15 cellular contexts compared by ENCODE assay signal in the genomic region with DNA sequence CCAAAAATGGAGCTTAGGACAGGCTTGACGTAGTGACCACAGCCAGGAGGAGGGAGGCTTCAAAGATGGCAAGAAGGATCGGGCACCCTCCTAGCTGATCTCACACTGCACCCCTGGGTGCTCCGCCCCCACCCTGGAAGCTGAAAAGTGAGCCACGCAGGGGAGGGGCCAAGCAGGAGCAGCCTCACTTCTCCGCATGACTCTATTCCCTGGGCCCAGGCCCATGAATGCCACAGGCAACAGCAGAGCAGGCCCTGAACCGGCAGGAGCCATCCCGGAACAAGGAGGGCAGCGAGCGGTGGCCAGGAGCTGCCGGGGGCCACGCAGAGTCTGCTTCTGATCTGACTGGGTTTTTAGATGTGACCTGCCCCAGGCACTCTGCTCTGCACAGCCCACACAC. TPM values are rescaled to one million over a fixed set of nuclear protein-coding genes. Genes with fewer than 3 reads are reported as not detected.
DNase-seq lines count a peak whose midpoint lies in the region; ATAC-seq and TF ChIP-seq lines count a peak whose summit lies in the region.
"Had no signal": no experiment of that assay in that cellular context is flagged by ENCODE, and none has a peak within 500 bp of the region (broad histone marks: within the 10 kb centered on the region; RNA-seq: fewer than 3 reads in every experiment).

No MANE protein-coding gene starts in this region.

- H3K27me3 ChIP-seq in CD8-positive, alpha-beta memory T cell (ENCODE audit: insufficient read depth, low read length, poor library complexity, severe bottlenecking), result no peaks in the 10 kb centered on the region
- H3K27me3 ChIP-seq in foreskin keratinocyte, result no peaks in the 10 kb centered on the region
- H3K27me3 ChIP-seq in skeletal muscle tissue (ENCODE audit: control insufficient read depth in 3 of 3, insufficient read depth in 3 of 3, low read length in 3 of 3), result no peaks in the 10 kb centered on the region
- H3K27me3 ChIP-seq: upper lobe of left lung had no signal

- TF ChIP-seq CTCF in activated CD8-positive, alpha-beta T cell treated with anti-CD3 and anti-CD28 coated beads for 36 hours (IDR thresholded peaks at IDR 0.05), result no peak
- TF ChIP-seq CTCF in foreskin keratinocyte (conservative IDR thresholded peaks at IDR 0.05), result no peak

- no peak overlapping the region for H3K4me3 ChIP-seq in CD8-positive, alpha-beta memory T cell (ENCODE audit: low read length)
- H3K4me3 ChIP-seq in skeletal muscle tissue (ENCODE audit: low read length in 3 of 3), result peak overlapping the region; percentile 23 to 63 (median 50)
- H3K4me3 ChIP-seq: upper lobe of left lung had no signal

- POLR2A ChIA-PET in CD8-positive, alpha-beta memory T cell (lab: Charles Lee), result interaction anchor here (0.8 kb wide), 1 partner anchor 8 kb away, joined by 4 read pairs; no protein-coding TSS in a partner anchor
- POLR2A ChIA-PET in activated CD8-positive, alpha-beta T cell treated with anti-CD3 and anti-CD28 coated beads for 36 hours (lab: Charles Lee), result interaction anchor here (1.2 to 7.0 kb wide), 2 partner anchors 7 to 11 kb away, joined by 3 to 55 read pairs; no protein-coding TSS in a partner anchor

- H3K27me3 Mint-ChIP-seq in CD8-positive, alpha-beta memory T cell, result no peaks in the 10 kb centered on the region
- no peaks in the 10 kb centered on the region for H3K27me3 Mint-ChIP-seq in activated CD8-positive, alpha-beta T cell treated with anti-CD3 and anti-CD28 coated beads for 36 hours

- intact Hi-C loops in activated CD8-positive, alpha-beta T cell treated with anti-CD3 and anti-CD28 coated beads for 36 hours (cut with micrococcal nuclease), result no loop called here

- H3K27ac Mint-ChIP-seq in CD8-positive, alpha-beta memory T cell, result peak overlapping the region; percentile 79 to 98 (median 90)
- H3K27ac Mint-ChIP-seq in activated CD8-positive, alpha-beta T cell treated with anti-CD3 and anti-CD28 coated beads for 36 hours, result peak overlapping the region; percentile 69

- peaks cover 0 to 51% (median 0%) of the 10 kb centered on the region in 3 donors for H3K36me3 Mint-ChIP-seq in CD8-positive, alpha-beta memory T cell
- peaks cover 13% of the 10 kb centered on the region for H3K36me3 Mint-ChIP-seq in activated CD8-positive, alpha-beta T cell treated with anti-CD3 and anti-CD28 coated beads for 36 hours (ENCODE audit: low read depth)

- no peaks in the 10 kb centered on the region for H3K9me3 Mint-ChIP-seq in CD8-positive, alpha-beta memory T cell
- H3K9me3 Mint-ChIP-seq in activated CD8-positive, alpha-beta T cell treated with anti-CD3 and anti-CD28 coated beads for 36 hours, result no peaks in the 10 kb centered on the region

- H3K4me3 Mint-ChIP-seq in CD8-positive, alpha-beta memory T cell, result no peak overlapping the region
- no peak overlapping the region for H3K4me3 Mint-ChIP-seq in activated CD8-positive, alpha-beta T cell treated with anti-CD3 and anti-CD28 coated beads for 36 hours

- peak overlapping the region; percentile 46 to 82 (median 59) for H3K9ac ChIP-seq in skeletal muscle tissue (ENCODE audit: low read depth in 1 of 3, low read length in 3 of 3)

- no peaks in the 10 kb centered on the region for H3K9me3 ChIP-seq in CD8-positive, alpha-beta memory T cell (ENCODE audit: low read length)
- no peaks in the 10 kb centered on the region for H3K9me3 ChIP-seq in skeletal muscle tissue (ENCODE audit: control insufficient read depth in 3 of 3, low read length in 3 of 3)
- H3K9me3 ChIP-seq: upper lobe of left lung had no signal

- CTCF ChIA-PET in CD8-positive, alpha-beta memory T cell (lab: Charles Lee), result interaction anchor here (1.0 to 8.8 kb wide), 3 partner anchors 8 to 37 kb away, joined by 3 to 108 read pairs (median 3); no protein-coding TSS in a partner anchor
- CTCF ChIA-PET in activated CD8-positive, alpha-beta T cell treated with anti-CD3 and anti-CD28 coated beads for 36 hours (lab: Charles Lee), result interaction anchor here (8.2 kb wide), 1 partner anchor 8 kb away, joined by 64 read pairs; no protein-coding TSS in a partner anchor

- H3K36me3 ChIP-seq in CD8-positive, alpha-beta memory T cell (ENCODE audit: insufficient read depth, low read length), result peaks cover 5% of the 10 kb centered on the region
- H3K36me3 ChIP-seq in skeletal muscle tissue (ENCODE audit: control insufficient read depth in 3 of 3, insufficient read depth in 3 of 3, low read length in 3 of 3), result peaks cover 2 to 9% (median 3%) of the 10 kb centered on the region in 3 donors

- peaks cover 48 to 85% (median 71%) of the 10 kb centered on the region in 3 donors for H3K4me1 Mint-ChIP-seq in CD8-positive, alpha-beta memory T cell
- H3K4me1 Mint-ChIP-seq in activated CD8-positive, alpha-beta T cell treated with anti-CD3 and anti-CD28 coated beads for 36 hours (ENCODE audit: low read depth), result peaks cover 51% of the 10 kb centered on the region

- DNase-seq in CD8-positive, alpha-beta memory T cell, result no peak
- no peak for DNase-seq in activated CD8-positive, alpha-beta T cell treated with anti-CD3 and anti-CD28 coated beads for 36 hours
- DNase-seq in foreskin keratinocyte (no peak), retina (no peak)
- DNase-seq: activated CD4-positive, CD25-positive, alpha-beta regulatory T cell; AML-193; amygdala; DMS79 treated with DMSO at 0.1 percent for 48 hours; hippocampal formation; NCI-H2107 had no signal

- H3K4me1 ChIP-seq in CD8-positive, alpha-beta memory T cell (ENCODE audit: insufficient read depth, low read length), result peaks cover 50% of the 10 kb centered on the region
- H3K4me1 ChIP-seq in foreskin keratinocyte, result no peaks in the 10 kb centered on the region
- H3K4me1 ChIP-seq in skeletal muscle tissue (ENCODE audit: control insufficient read depth in 3 of 3, insufficient read depth in 3 of 3, low read length in 3 of 3), result peaks cover 94 to 99% (median 97%) of the 10 kb centered on the region in 3 donors

- no peak overlapping the region for H3K27ac ChIP-seq in CD8-positive, alpha-beta memory T cell (ENCODE audit: low read depth, low read length)
- H3K27ac ChIP-seq in foreskin keratinocyte (no peak overlapping the region), skeletal muscle tissue (ENCODE audit: low read depth, low read length) (peak overlapping the region; percentile 92)
- H3K27ac ChIP-seq: upper lobe of left lung had no signal

- no peak for ATAC-seq in activated CD8-positive, alpha-beta T cell treated with anti-CD3 and anti-CD28 coated beads for 36 hours
- peak; percentile 69 for ATAC-seq in foreskin keratinocyte
- no peak for ATAC-seq in GM21381 (IDR thresholded peaks at IDR 0.05; ENCODE audit: unreplicated experiment)
- no peak for ATAC-seq in HG03025 (IDR thresholded peaks at IDR 0.05; ENCODE audit: low FRiP score, unreplicated experiment)
- ATAC-seq: left lobe of liver had no signal

RNA-seq across cellular contexts. Expression of a gene that starts 30.0 kb away (rescaled TPM):
- total RNA-seq in CD8-positive, alpha-beta memory T cell, result 10 to 100 TPM; 84.9 to 87.3 TPM
- polyA plus RNA-seq in CD8-positive, alpha-beta memory T cell, result 163 TPM
- total RNA-seq in activated CD8-positive, alpha-beta T cell treated with anti-CD3 and anti-CD28 coated beads for 36 hours, result 100 to 1,000 TPM in 1 of 2 experiments, 10 to 100 TPM in 1; 95.2 to 102 TPM
- total RNA-seq in foreskin keratinocyte, result 30.6 and 30.8 TPM in 2 replicates
- 29.4 and 31.0 TPM in 2 replicates for polyA plus RNA-seq in foreskin keratinocyte
- 597 TPM for total RNA-seq in skeletal muscle tissue
